ENCODE assay signal across 17 cellular contexts in genomic region chr18:35507623-35508022, GRCh38.
"Had no signal": no experiment of that assay in that cellular context is flagged by ENCODE, and none has a peak within 500 bp of the region (broad histone marks: within the 10 kb centered on the region; RNA-seq: fewer than 3 reads in every experiment).

No MANE protein-coding gene starts in this region.

- H3K27me3 Mint-ChIP-seq: activated CD4-positive, alpha-beta T cell treated with anti-CD3 and anti-CD28 coated beads, Interleukin-2, amount 10 ng/mL, durations not matched to agents 7 days and 5 days had no signal

- H3K27ac ChIP-seq: adrenal gland, gastrocnemius medialis, left ventricle myocardium inferior, suprapubic skin, transverse colon had no signal

- H3K27me3 ChIP-seq: adrenal gland, gastrocnemius medialis, suprapubic skin, transverse colon had no signal

- DNase-seq: activated CD4-positive, alpha-beta T cell treated with anti-CD3 and anti-CD28 coated beads, Interleukin-2, amount 10 ng/mL, durations not matched to agents 7 days and 5 days; activated CD8-positive, alpha-beta memory T cell treated with anti-CD3 and anti-CD28 coated beads, Interleukin-2, amount 50 U/mL, for 4 hours; activated gamma-delta T cell; activated T-cell treated with anti-CD3 and anti-CD28 coated beads, Interleukin-2, amount 50 U/mL, for 72 hours; adrenal gland; gastrocnemius medialis; left ventricle myocardium inferior; nephron progenitor cell; occipital lobe; right cardiac atrium; stimulated activated naive CD8-positive, alpha-beta T cell treated with anti-CD3 and anti-CD28 coated beads, Interleukin-15, amount 100 ng/mL, for 72 hours; T1000; transverse colon had no signal

- H3K36me3 Mint-ChIP-seq: activated naive CD4-positive, alpha-beta T cell treated with anti-CD3 and anti-CD28 coated beads, Interleukin-2, amount 50 U/mL, for 72 hours had no signal

- ATAC-seq: activated CD8-positive, alpha-beta T cell treated with anti-CD3 and anti-CD28 coated beads, Interleukin-2, amount 10 ng/mL, durations not matched to agents 7 days and 5 days; activated naive CD4-positive, alpha-beta T cell treated with anti-CD3 and anti-CD28 coated beads, Interleukin-2, amount 50 U/mL, for 72 hours; activated T-cell treated with anti-CD3 and anti-CD28 coated beads, Interleukin-2, amount 50 U/mL, for 72 hours; gastrocnemius medialis; right cardiac atrium; stimulated activated naive CD8-positive, alpha-beta T cell treated with anti-CD3 and anti-CD28 coated beads, Interleukin-15, amount 100 ng/mL, for 72 hours had no signal

- H3K36me3 ChIP-seq: adrenal gland, gastrocnemius medialis, left ventricle myocardium inferior, suprapubic skin, transverse colon had no signal

- H3K4me3 ChIP-seq: adrenal gland, gastrocnemius medialis, left ventricle myocardium inferior, suprapubic skin, transverse colon had no signal

- H3K4me3 Mint-ChIP-seq: activated CD4-positive, alpha-beta T cell treated with anti-CD3 and anti-CD28 coated beads, Interleukin-2, amount 10 ng/mL, durations not matched to agents 7 days and 5 days; activated CD8-positive, alpha-beta T cell treated with anti-CD3 and anti-CD28 coated beads, Interleukin-2, amount 10 ng/mL, durations not matched to agents 7 days and 5 days; activated T-cell treated with anti-CD3 and anti-CD28 coated beads, Interleukin-2, amount 50 U/mL, for 72 hours; dendritic cell treated with granulocyte-macrophage colony-stimulating factor and Interleukin-4, amounts not matched to agents 40 ng/mL and 50 ng/mL, for 4 days; nephron progenitor cell; stimulated activated naive CD8-positive, alpha-beta T cell treated with anti-CD3 and anti-CD28 coated beads, Interleukin-15, amount 100 ng/mL, for 72 hours had no signal

- H3K4me1 Mint-ChIP-seq: activated CD4-positive, alpha-beta T cell treated with anti-CD3 and anti-CD28 coated beads, Interleukin-2, amount 10 ng/mL, durations not matched to agents 7 days and 5 days; stimulated activated naive CD8-positive, alpha-beta T cell treated with anti-CD3 and anti-CD28 coated beads, Interleukin-15, amount 100 ng/mL, for 72 hours had no signal

- H3K9me3 Mint-ChIP-seq: activated CD4-positive, alpha-beta T cell treated with anti-CD3 and anti-CD28 coated beads, Interleukin-2, amount 10 ng/mL, durations not matched to agents 7 days and 5 days; activated naive CD4-positive, alpha-beta T cell treated with anti-CD3 and anti-CD28 coated beads, Interleukin-2, amount 50 U/mL, for 72 hours; activated T-cell treated with anti-CD3 and anti-CD28 coated beads, Interleukin-2, amount 50 U/mL, for 72 hours; dendritic cell treated with granulocyte-macrophage colony-stimulating factor and Interleukin-4, amounts not matched to agents 40 ng/mL and 50 ng/mL, for 4 days; nephron progenitor cell; stimulated activated naive CD8-positive, alpha-beta T cell treated with anti-CD3 and anti-CD28 coated beads, Interleukin-15, amount 100 ng/mL, for 72 hours had no signal

- H3K4me1 ChIP-seq: adrenal gland, transverse colon had no signal

- H3K9me3 ChIP-seq: adrenal gland, gastrocnemius medialis, left ventricle myocardium inferior, suprapubic skin, transverse colon had no signal
